17 cellular contexts compared by ENCODE assay signal in genomic region chr2:40200516-40200915, GRCh38.
DNase-seq lines count a peak whose midpoint lies in the region; ATAC-seq, FAIRE-seq and TF ChIP-seq lines count a peak whose summit lies in the region.
"Had no signal": no experiment of that assay in that cellular context is flagged by ENCODE, and none has a peak within 500 bp of the region (broad histone marks: within the 10 kb centered on the region; RNA-seq: fewer than 3 reads in every experiment).

No MANE protein-coding gene starts in this region.

- H3K9me3 ChIP-seq in uterus: no peaks in the 10 kb centered on the region

- peaks cover 11 to 17% of the 10 kb centered on the region in 2 donors for H3K4me1 ChIP-seq in uterus

- H3K27me3 ChIP-seq in uterus: no peaks in the 10 kb centered on the region
- H3K27me3 ChIP-seq: SJCRH30 had no signal

- H3K9me3 Mint-ChIP-seq in activated CD8-positive, alpha-beta T cell treated with anti-CD3 and anti-CD28 coated beads, Interleukin-2, amount 10 ng/mL, durations not matched to agents 7 days and 5 days (ENCODE audit: insufficient read depth): no peaks in the 10 kb centered on the region

- intact Hi-C loops in uterus (cut with DNase I; ENCODE audit: low total_unique reads): no loop called here

- no peak for TF ChIP-seq POLR2A in uterus (IDR thresholded peaks at IDR 0.05)

- H3K36me3 ChIP-seq in uterus: no peaks in the 10 kb centered on the region
- H3K36me3 ChIP-seq: SJCRH30 had no signal

- no peaks in the 10 kb centered on the region for H3K27me3 Mint-ChIP-seq in activated CD8-positive, alpha-beta T cell treated with anti-CD3 and anti-CD28 coated beads, Interleukin-2, amount 10 ng/mL, durations not matched to agents 7 days and 5 days (ENCODE audit: low read depth)

- FAIRE-seq in TTC549 (lab: Jason Lieb, UNC): peak; percentile 62

- ATAC-seq in activated CD8-positive, alpha-beta T cell treated with anti-CD3 and anti-CD28 coated beads, Interleukin-2, amount 10 ng/mL, durations not matched to agents 7 days and 5 days: no peak
- ATAC-seq in HG02981 (IDR thresholded peaks at IDR 0.05; ENCODE audit: unreplicated experiment): no peak

- no peak for TF ChIP-seq CTCF in uterus (IDR thresholded peaks at IDR 0.05)

- H3K4me3 ChIP-seq in uterus: no peak overlapping the region
- H3K4me3 ChIP-seq: SJCRH30 had no signal

- H3K4me3 Mint-ChIP-seq in activated CD8-positive, alpha-beta T cell treated with anti-CD3 and anti-CD28 coated beads, Interleukin-2, amount 10 ng/mL, durations not matched to agents 7 days and 5 days: no peak overlapping the region

- H3K4me1 Mint-ChIP-seq in activated CD8-positive, alpha-beta T cell treated with anti-CD3 and anti-CD28 coated beads, Interleukin-2, amount 10 ng/mL, durations not matched to agents 7 days and 5 days (ENCODE audit: low read depth): no peaks in the 10 kb centered on the region

- H3K36me3 Mint-ChIP-seq in activated CD8-positive, alpha-beta T cell treated with anti-CD3 and anti-CD28 coated beads, Interleukin-2, amount 10 ng/mL, durations not matched to agents 7 days and 5 days (ENCODE audit: low read depth): no peaks in the 10 kb centered on the region

- H3K27ac ChIP-seq in uterus: peak overlapping the region; percentile 23 to 50
- H3K27ac ChIP-seq: SJCRH30 had no signal

- peak; percentile 13 for DNase-seq in ELR (ENCODE audit: low read depth)
- peak; percentile 54 for DNase-seq in fibroblast of peridontal ligament (ENCODE audit: extremely low read depth)
- DNase-seq in uterus: no peak
- DNase-seq in SIG-M5 treated with dmso at 0.1 percent for 504 hours (lab: John Stamatoyannopoulos, UW; ENCODE audit: unreplicated experiment): no peak
- DNase-seq in activated CD8-positive, alpha-beta T cell treated with anti-CD3 and anti-CD28 coated beads, Interleukin-2, amount 10 ng/mL, durations not matched to agents 7 days and 5 days: no peak
- DNase-seq: C1 segment of cervical spinal cord, DMS 273 treated with DMSO at 0.1 percent for 48 hours, GOT3, KG1, NCI-H1092 treated with DMSO at 0.1 percent for 48 hours, NCI-H1694, NCI-H2107, NCI-H226, NCI-H526 treated with DMSO at 0.1 percent for 48 hours had no signal

- CTCF ChIA-PET in activated CD8-positive, alpha-beta T cell treated with anti-CD3 and anti-CD28 coated beads, Interleukin-2, amount 10 ng/mL, durations not matched to agents 7 days and 5 days (lab: Charles Lee): no interaction called here

- H3K27ac Mint-ChIP-seq in activated CD8-positive, alpha-beta T cell treated with anti-CD3 and anti-CD28 coated beads, Interleukin-2, amount 10 ng/mL, durations not matched to agents 7 days and 5 days: no peak overlapping the region

- POLR2A ChIA-PET in activated CD8-positive, alpha-beta T cell treated with anti-CD3 and anti-CD28 coated beads, Interleukin-2, amount 10 ng/mL, durations not matched to agents 7 days and 5 days (lab: Charles Lee): no interaction called here

Comparison
In these comparisons a context has a peak if more than half of its experiments do, and no peak if none do; other contexts are left out.
1. DNase-seq: peak in ELR (single experiment) and fibroblast of peridontal ligament (single experiment); none in uterus (0 of 2), SIG-M5 treated with dmso at 0.1 percent for 504 hours (single experiment) and activated CD8-positive, alpha-beta T cell treated with anti-CD3 and anti-CD28 coated beads, Interleukin-2, amount 10 ng/mL, durations not matched to agents 7 days and 5 days (single experiment).